1 cellular context compared by ENCODE assay signal in genomic region chr21:39115659-39116235, GRCh38.
TF ChIP-seq lines count a peak whose summit lies in the region.

No MANE protein-coding gene starts in this region.

TF ChIP-seq in K562, 482 proteins besides CTCF, POLR2A, EP300 and RAD21 (continued from another document):
- TF ChIP-seq, protein P1, sequence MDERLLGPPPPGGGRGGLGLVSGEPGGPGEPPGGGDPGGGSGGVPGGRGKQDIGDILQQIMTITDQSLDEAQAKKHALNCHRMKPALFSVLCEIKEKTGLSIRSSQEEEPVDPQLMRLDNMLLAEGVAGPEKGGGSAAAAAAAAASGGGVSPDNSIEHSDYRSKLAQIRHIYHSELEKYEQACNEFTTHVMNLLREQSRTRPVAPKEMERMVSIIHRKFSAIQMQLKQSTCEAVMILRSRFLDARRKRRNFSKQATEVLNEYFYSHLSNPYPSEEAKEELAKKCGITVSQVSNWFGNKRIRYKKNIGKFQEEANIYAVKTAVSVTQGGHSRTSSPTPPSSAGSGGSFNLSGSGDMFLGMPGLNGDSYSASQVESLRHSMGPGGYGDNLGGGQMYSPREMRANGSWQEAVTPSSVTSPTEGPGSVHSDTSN (CRISPR knock-in tag; IDR thresholded peaks at IDR 0.05; ENCODE audit: low read depth), result peak; percentile 69
- TF ChIP-seq, protein P1 (tag; conservative IDR thresholded peaks at IDR 0.05; ENCODE audit: low read depth), result peak; percentile 95
- no peak for TF ChIP-seq NFIX (CRISPR knock-in tag; IDR thresholded peaks at IDR 0.05; ENCODE audit: low read depth)
- TF ChIP-seq, protein P2, sequence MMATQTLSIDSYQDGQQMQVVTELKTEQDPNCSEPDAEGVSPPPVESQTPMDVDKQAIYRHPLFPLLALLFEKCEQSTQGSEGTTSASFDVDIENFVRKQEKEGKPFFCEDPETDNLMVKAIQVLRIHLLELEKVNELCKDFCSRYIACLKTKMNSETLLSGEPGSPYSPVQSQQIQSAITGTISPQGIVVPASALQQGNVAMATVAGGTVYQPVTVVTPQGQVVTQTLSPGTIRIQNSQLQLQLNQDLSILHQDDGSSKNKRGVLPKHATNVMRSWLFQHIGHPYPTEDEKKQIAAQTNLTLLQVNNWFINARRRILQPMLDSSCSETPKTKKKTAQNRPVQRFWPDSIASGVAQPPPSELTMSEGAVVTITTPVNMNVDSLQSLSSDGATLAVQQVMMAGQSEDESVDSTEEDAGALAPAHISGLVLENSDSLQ (IDR thresholded peaks at IDR 0.05), result peak; percentile 95
- TF ChIP-seq DPF2 (IDR thresholded peaks at IDR 0.05), result no peak
- peak; percentile 94 for TF ChIP-seq MEIS2 (IDR thresholded peaks at IDR 0.05; ENCODE audit: partially characterized antibody)
